ENCODE assay signal across 8 cellular contexts in the genomic region with DNA sequence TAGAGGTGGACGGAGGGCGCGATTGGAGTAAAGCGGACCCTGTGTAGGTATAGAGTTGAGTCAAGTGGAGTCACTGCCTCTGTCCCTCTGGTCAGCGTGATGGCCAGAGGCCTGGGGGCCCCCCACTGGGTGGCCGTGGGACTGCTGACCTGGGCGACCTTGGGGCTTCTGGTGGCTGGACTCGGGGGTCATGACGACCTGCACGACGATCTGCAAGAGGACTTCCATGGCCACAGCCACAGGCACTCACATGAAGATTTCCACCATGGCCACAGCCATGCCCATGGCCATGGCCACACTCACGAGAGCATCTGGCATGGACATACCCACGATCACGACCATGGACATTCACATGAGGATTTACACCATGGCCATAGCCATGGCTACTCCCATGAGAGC. TPM values are rescaled to one million over a fixed set of nuclear protein-coding genes. Genes with fewer than 3 reads are reported as not detected.
DNase-seq lines count a peak whose midpoint lies in the region; ATAC-seq and TF ChIP-seq lines count a peak whose summit lies in the region.

No MANE protein-coding gene starts in this region.

- TSS peak; percentile 81 for BruUV-seq in Calu3 (replicated peaks; lab: Mats Ljungman, UMichigan)
- TSS peak; percentile 77 for BruUV-seq in PC-3 (replicated peaks; lab: Mats Ljungman, UMichigan)

- intact Hi-C loops in Calu3 (cut with micrococcal nuclease; ENCODE audit: unreplicated experiment) = no loop called here
- intact Hi-C loops in PC-3 (cut with micrococcal nuclease) = loop anchor here (10.0 kb wide), 2 partner anchors 74 to 214 kb away; a partner anchor contains a TSS

- no peak for ATAC-seq in PC-3

- peaks cover 97% of the 10 kb centered on the region for H3K36me3 Mint-ChIP-seq in Calu3 (ENCODE audit: insufficient read depth, unreplicated experiment)

- DNase-seq in Calu3 (peak; percentile 31), PC-3 (no peak), epithelial cell of proximal tubule (ENCODE audit: low read depth) (no peak), NCI-H82 treated with DMSO at 0.1 percent for 48 hours (lab: John Stamatoyannopoulos, UW; ENCODE audit: unreplicated experiment) (no peak), NCI-H524 (lab: John Stamatoyannopoulos, UW) (no peak), amygdala (lab: John Stamatoyannopoulos, UW) (no peak), NCI-H748 treated with DMSO at 0.1 percent for 48 hours (lab: John Stamatoyannopoulos, UW) (no peak)

- H3K4me1 ChIP-seq in PC-3 (ENCODE audit: insufficient read depth, low read length) (peaks cover 39% of the 10 kb centered on the region), neutrophil (ENCODE audit: control insufficient read depth in 1 of 2, insufficient read depth in 1 of 2, low read depth in 1 of 2, low read length in 1 of 2) (peaks cover 44 to 49% of the 10 kb centered on the region in 2 experiments)

- peak overlapping the region; percentile 97 for H3K4me3 Mint-ChIP-seq in Calu3 (ENCODE audit: low read depth, unreplicated experiment)

- H3K9me3 Mint-ChIP-seq in Calu3 (ENCODE audit: low read depth, unreplicated experiment) = no peaks in the 10 kb centered on the region

- peaks cover 71% of the 10 kb centered on the region for H3K4me1 Mint-ChIP-seq in Calu3 (ENCODE audit: low read depth, unreplicated experiment)

- TF ChIP-seq CTCF in Calu3 (IDR thresholded peaks at IDR 0.05; ENCODE audit: unreplicated experiment) (no peak), PC-3 (conservative IDR thresholded peaks at IDR 0.05; ENCODE audit: low read depth, low read length) (no peak), epithelial cell of proximal tubule (conservative IDR thresholded peaks at IDR 0.05; ENCODE audit: low read depth, low read length) (peak; percentile 11), neutrophil (IDR thresholded peaks at IDR 0.05) (no peak)

- no peaks in the 10 kb centered on the region for H3F3A ChIP-seq in PC-3 (ENCODE audit: low read length, unreplicated experiment)

- H3K79me2 ChIP-seq in PC-3 (ENCODE audit: low read length) = peaks cover 63% of the 10 kb centered on the region

- H4K20me1 ChIP-seq in PC-3 (ENCODE audit: low read length) = peaks cover 5% of the 10 kb centered on the region; the same call in 1 of the 2 replicates

- no peaks in the 10 kb centered on the region for H3K27me3 Mint-ChIP-seq in Calu3 (ENCODE audit: unreplicated experiment)

- peak overlapping the region; percentile 99 for H2AFZ ChIP-seq in PC-3 (ENCODE audit: low read length)

- H3K36me3 ChIP-seq in PC-3 (ENCODE audit: low read depth, low read length) (peaks cover 26% of the 10 kb centered on the region), neutrophil (peaks cover 45% of the 10 kb centered on the region)

- H3K4me3 ChIP-seq in PC-3 (ENCODE audit: low read length) = peak overlapping the region; percentile 97
- peak overlapping the region; percentile 86 for H3K4me3 ChIP-seq in epithelial cell of proximal tubule (ENCODE audit: low read depth, low read length)
- peak overlapping the region; percentile 84 to 99 for H3K4me3 ChIP-seq in neutrophil (ENCODE audit: low read depth in 1 of 2, low read length in 1 of 2)

- POLR2A ChIA-PET in PC-3 (lab: Charles Lee; ENCODE audit: unreplicated experiment) = no interaction called here

- H3K9me2 ChIP-seq in PC-3 (replicated peaks; ENCODE audit: low read length) = no peaks in the 10 kb centered on the region

- H3K9me3 ChIP-seq in PC-3 (ENCODE audit: low read length) = no peaks in the 10 kb centered on the region
- H3K9me3 ChIP-seq in neutrophil = no peaks in the 10 kb centered on the region

- H3K27me3 ChIP-seq in PC-3 (ENCODE audit: low read length) (no peaks in the 10 kb centered on the region), neutrophil (peaks cover 4% of the 10 kb centered on the region)

- CTCF ChIA-PET in Calu3 (lab: Charles Lee) = no interaction called here
- CTCF ChIA-PET in PC-3 (lab: Charles Lee) = no interaction called here

- peak overlapping the region; percentile 98 for H3K9ac ChIP-seq in PC-3 (ENCODE audit: low read length)

- peak overlapping the region; percentile 97 for H3K27ac Mint-ChIP-seq in Calu3 (ENCODE audit: unreplicated experiment)

- H3K27ac ChIP-seq in PC-3 (ENCODE audit: low read length) (peak overlapping the region; percentile 92), neutrophil (peak overlapping the region; percentile 98)

- peak overlapping the region; percentile 99 for H3K4me2 ChIP-seq in PC-3 (ENCODE audit: low read length)

RNA-seq across cellular contexts. Expression of a gene that starts 0.5 kb away (rescaled TPM):
- total RNA-seq in Calu3 (2022) = 188 and 201 TPM in 2 replicates
- total RNA-seq in PC-3 (2014; rRNA removed) = 128 and 149 TPM in 2 replicates
- 70.8 and 97.8 TPM in 2 replicates for total RNA-seq in epithelial cell of proximal tubule

RNA-seq across cellular contexts. Expression of a gene that starts 0.7 kb away (rescaled TPM):
- 78.2 and 78.3 TPM in 2 replicates for total RNA-seq in Calu3 (2022)
- 24.0 and 30.9 TPM in 2 replicates for total RNA-seq in PC-3 (2014; rRNA removed)
- 15.0 and 15.1 TPM in 2 replicates for total RNA-seq in epithelial cell of proximal tubule

RNA-seq across cellular contexts. Expression of a gene that starts 3.3 kb away (rescaled TPM):
- total RNA-seq in Calu3 (2022) = 40.4 and 41.7 TPM in 2 replicates
- 4.2 and 6.2 TPM in 2 replicates for total RNA-seq in PC-3 (2014; rRNA removed)
- 16.3 and 16.9 TPM in 2 replicates for total RNA-seq in epithelial cell of proximal tubule

RNA-seq across cellular contexts. Expression of a gene that starts 7.2 kb away (rescaled TPM):
- total RNA-seq in Calu3 (2022) = 53.9 and 58.9 TPM in 2 replicates
- 23.3 and 37.5 TPM in 2 replicates for total RNA-seq in PC-3 (2014; rRNA removed)
- total RNA-seq in epithelial cell of proximal tubule = 11.3 and 17.2 TPM in 2 replicates

RNA-seq across cellular contexts. Expression of a gene that starts 8.9 kb away (rescaled TPM):
- 1.8 TPM in 2 replicates for total RNA-seq in Calu3 (2022)
- total RNA-seq in PC-3 (2014; rRNA removed) = 0.58 and 0.63 TPM in 2 replicates
- total RNA-seq in epithelial cell of proximal tubule = 0.06 and 0.07 TPM in 2 replicates
